In the genomic region with DNA sequence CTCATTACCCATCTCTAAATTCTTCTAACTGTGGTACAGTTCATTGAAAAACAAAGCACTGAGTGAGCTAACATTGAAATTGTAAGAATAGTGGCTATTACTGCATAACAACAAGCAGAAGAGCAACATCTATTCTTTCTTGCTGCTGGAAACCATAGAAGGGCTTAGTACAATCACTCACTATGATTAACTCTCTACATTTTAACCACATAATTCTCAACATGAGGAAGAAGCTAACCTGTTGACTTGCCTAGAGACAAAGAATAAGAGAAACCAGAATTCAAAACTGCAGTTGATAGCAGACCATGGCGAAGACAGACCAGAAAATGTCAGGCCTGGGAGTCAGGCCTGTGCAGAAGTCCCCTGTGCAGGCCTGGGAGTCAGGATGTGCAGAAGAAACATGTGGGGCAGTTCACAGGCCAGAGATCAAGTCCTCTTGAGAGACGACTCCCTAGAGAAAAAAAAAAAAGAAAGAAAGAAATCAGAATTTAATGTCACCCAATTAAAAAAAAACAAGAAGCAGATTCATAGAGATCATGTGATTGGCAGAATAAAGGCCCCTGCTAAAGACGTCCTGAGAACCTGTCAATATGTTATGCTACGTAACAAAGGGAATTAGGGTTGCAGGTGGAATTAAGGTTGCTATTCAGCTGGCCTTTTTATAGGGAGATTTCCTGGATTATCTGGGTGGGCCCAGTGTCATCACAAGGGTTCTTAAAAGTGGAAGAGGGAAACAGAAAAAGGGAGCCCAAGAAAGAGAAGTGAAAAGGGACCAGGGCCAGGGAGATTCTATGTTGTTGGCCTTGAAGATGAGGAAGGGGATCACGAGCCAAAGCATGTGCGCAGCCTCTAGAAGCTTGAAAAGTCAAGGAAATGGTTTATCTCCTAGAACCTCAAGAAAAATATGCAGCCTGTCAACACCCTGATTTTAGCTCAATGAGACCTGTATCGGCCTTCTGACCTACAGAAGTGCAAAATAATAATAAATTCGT, we compare ENCODE assay signal across 17 cellular contexts.
DNase-seq lines count a peak whose midpoint lies in the region; ATAC-seq, FAIRE-seq and TF ChIP-seq lines count a peak whose summit lies in the region.
"Had no signal": no experiment of that assay in that cellular context is flagged by ENCODE, and none has a peak within 500 bp of the region (broad histone marks: within the 10 kb centered on the region; RNA-seq: fewer than 3 reads in every experiment).

No MANE protein-coding gene starts in this region.

- TF ChIP-seq POLR2A in right lobe of liver (IDR thresholded peaks at IDR 0.05) (no peak), HepG2 (IDR thresholded peaks at IDR 0.05; ENCODE audit: insufficient read depth in 1 of 2, low read depth in 2 of 2, low read length in 2 of 2) (no peak)

- BruUV-seq in HepG2 (replicated peaks; lab: Mats Ljungman, UMichigan): no TSS peak

- CTCF ChIA-PET in HepG2 (lab: Yijun Ruan, JAX; ENCODE audit: low intra/inter-chr PET ratio, low total read pairs): no interaction called here
- CTCF ChIA-PET in activated CD4-positive, alpha-beta memory T cell treated with anti-CD3 and anti-CD28 coated beads for 36 hours (lab: Charles Lee): interaction anchor here (0.7 to 1.2 kb wide), 4 partner anchors 24 to 66 kb away, joined by 3 to 5 read pairs (median 4); no protein-coding TSS in a partner anchor

- H3F3A ChIP-seq in GM23338 (replicated peaks; ENCODE audit: low read depth): no peaks in the 10 kb centered on the region

- peaks cover 7% of the 10 kb centered on the region for H3K36me3 Mint-ChIP-seq in activated CD4-positive, alpha-beta memory T cell treated with anti-CD3 and anti-CD28 coated beads for 36 hours
- H3K36me3 Mint-ChIP-seq in dendritic cell treated with granulocyte-macrophage colony-stimulating factor and Interleukin-4, amounts not matched to agents 40 ng/mL and 50 ng/mL, for 4 days (ENCODE audit: low read depth): no peaks in the 10 kb centered on the region
- no peaks in the 10 kb centered on the region for H3K36me3 Mint-ChIP-seq in GM23338 (ENCODE audit: low read depth)
- H3K36me3 Mint-ChIP-seq: immature natural killer cell had no signal

- H3K9me3 ChIP-seq in right lobe of liver: no peaks in the 10 kb centered on the region
- H3K9me3 ChIP-seq in HepG2 (ENCODE audit: low read length): peaks cover 48% of the 10 kb centered on the region
- H3K9me3 ChIP-seq: heart right ventricle, vagina had no signal

- no peaks in the 10 kb centered on the region for H3K9me3 Mint-ChIP-seq in activated CD4-positive, alpha-beta memory T cell treated with anti-CD3 and anti-CD28 coated beads for 36 hours
- no peaks in the 10 kb centered on the region for H3K9me3 Mint-ChIP-seq in dendritic cell treated with granulocyte-macrophage colony-stimulating factor and Interleukin-4, amounts not matched to agents 40 ng/mL and 50 ng/mL, for 4 days
- no peaks in the 10 kb centered on the region for H3K9me3 Mint-ChIP-seq in GM23338
- H3K9me3 Mint-ChIP-seq: endodermal cell; immature natural killer cell; T-helper 1 cell treated with Interleukin-12 subunit alpha and Interleukin-12 subunit beta and Interleukin-4 antibody, amounts not matched to agents 30 μg/mL and 1 μg/mL, for 36 hours had no signal

- in situ Hi-C loops in HepG2 (cut with HindIII; ENCODE audit: extremely low pct_ligation_motif_present, low pct_unique_long_range_greater_than_20kb): no loop called here

- H3K9me2 ChIP-seq in GM23338 (ENCODE audit: insufficient read depth): no peaks in the 10 kb centered on the region

- DNase-seq in right lobe of liver (peak; percentile 23 to 57 (median 45)), HepG2 (ENCODE audit: low spot score) (no peak), GM23338 (ENCODE audit: low spot score) (no peak), frontal cortex (ENCODE audit: low spot score in 2 of 2) (no peak)
- DNase-seq in activated CD4-positive, alpha-beta memory T cell treated with anti-CD3 and anti-CD28 coated beads for 36 hours: peak; percentile 29
- DNase-seq: endodermal cell, HCEC 1CT, heart right ventricle, immature natural killer cell, NCI-H2029 treated with DMSO at 0.1 percent for 48 hours, NCI-H510A, SHP77 treated with DMSO at 0.1 percent for 48 hours had no signal

- intact Hi-C loops in right lobe of liver (cut with DNase I) (no loop called here), HepG2 (cut with micrococcal nuclease; ENCODE audit: unreplicated experiment) (no loop called here)
- intact Hi-C loops in activated CD4-positive, alpha-beta memory T cell treated with anti-CD3 and anti-CD28 coated beads for 36 hours (cut with micrococcal nuclease): loop anchor here (1.0 to 10.0 kb wide), 2 partner anchors 91 to 222 kb away; a partner anchor contains a TSS
- intact Hi-C loops in dendritic cell treated with granulocyte-macrophage colony-stimulating factor and Interleukin-4, amounts not matched to agents 40 ng/mL and 50 ng/mL, for 4 days (cut with micrococcal nuclease): no loop called here

- H3K9ac ChIP-seq in HepG2 (ENCODE audit: insufficient read depth, low read depth, low read length): no peak overlapping the region

- H4K20me1 ChIP-seq in HepG2 (ENCODE audit: insufficient read depth, low read length) (no peaks in the 10 kb centered on the region), GM23338 (replicated peaks; ENCODE audit: insufficient read depth) (no peaks in the 10 kb centered on the region)

- no peaks in the 10 kb centered on the region for H3K4me1 ChIP-seq in right lobe of liver
- H3K4me1 ChIP-seq in HepG2 (ENCODE audit: insufficient read depth, low read length): no peaks in the 10 kb centered on the region
- 0 out of 2 replicates have a peak, but pooled peaks cover 3% of the 10 kb centered on the region for H3K4me1 ChIP-seq in GM23338 (ENCODE audit: insufficient read depth)
- H3K4me1 ChIP-seq: heart right ventricle, vagina had no signal

- peak overlapping the region; percentile 89 for H3K27ac Mint-ChIP-seq in activated CD4-positive, alpha-beta memory T cell treated with anti-CD3 and anti-CD28 coated beads for 36 hours
- H3K27ac Mint-ChIP-seq in dendritic cell treated with granulocyte-macrophage colony-stimulating factor and Interleukin-4, amounts not matched to agents 40 ng/mL and 50 ng/mL, for 4 days: peak overlapping the region; percentile 46
- H3K27ac Mint-ChIP-seq in GM23338: no peak overlapping the region
- H3K27ac Mint-ChIP-seq: endodermal cell; immature natural killer cell; T-helper 1 cell treated with Interleukin-12 subunit alpha and Interleukin-12 subunit beta and Interleukin-4 antibody, amounts not matched to agents 30 μg/mL and 1 μg/mL, for 36 hours had no signal

- H3K27me3 ChIP-seq in right lobe of liver: no peaks in the 10 kb centered on the region
- no peaks in the 10 kb centered on the region for H3K27me3 ChIP-seq in HepG2 (ENCODE audit: control insufficient read depth in 1 of 2, insufficient read depth in 2 of 2, low read length in 2 of 2)
- no peaks in the 10 kb centered on the region for H3K27me3 ChIP-seq in GM23338 (ENCODE audit: insufficient read depth)
- H3K27me3 ChIP-seq: heart right ventricle, vagina had no signal

- 52% methylated on average over 8 of the region's 8 CpGs for WGBS in right lobe of liver (ENCODE audit: insufficient coverage, low coverage, low lambda C conversion rate, missing lambda C conversion rate)
- WGBS in HepG2 (ENCODE audit: low lambda C conversion rate): 30% methylated on average over 8 of the region's 8 CpGs

- H3K27ac ChIP-seq in right lobe of liver: no peak overlapping the region
- no peak overlapping the region for H3K27ac ChIP-seq in HepG2 (ENCODE audit: extremely low read length, insufficient read depth, low read length)
- H3K27ac ChIP-seq in GM23338 (ENCODE audit: low read depth): no peak overlapping the region
- H3K27ac ChIP-seq: vagina had no signal

- TF ChIP-seq RAD21 in HepG2 (CRISPR knock-in tag; IDR thresholded peaks at IDR 0.05): no peak

- POLR2A ChIA-PET in HepG2 (lab: Yijun Ruan, JAX): no interaction called here
- POLR2A ChIA-PET in activated CD4-positive, alpha-beta memory T cell treated with anti-CD3 and anti-CD28 coated beads for 36 hours (lab: Charles Lee): interaction anchor here (0.6 to 5.2 kb wide), 11 partner anchors 10 to 66 kb away, joined by 3 to 182 read pairs (median 4); no protein-coding TSS in a partner anchor

- H3K4me3 ChIP-seq in right lobe of liver: no peak overlapping the region
- no peak overlapping the region for H3K4me3 ChIP-seq in HepG2 (replicated peaks in 1 of 3; ENCODE audit: insufficient read depth in 1 of 3, low read depth in 2 of 3, low read length in 3 of 3)
- H3K4me3 ChIP-seq in GM23338: no peak overlapping the region
- H3K4me3 ChIP-seq: heart right ventricle, K562, vagina had no signal

- H3K4me1 Mint-ChIP-seq in activated CD4-positive, alpha-beta memory T cell treated with anti-CD3 and anti-CD28 coated beads for 36 hours (ENCODE audit: low read depth): peaks cover 63% of the 10 kb centered on the region
- peaks cover 18% of the 10 kb centered on the region for H3K4me1 Mint-ChIP-seq in dendritic cell treated with granulocyte-macrophage colony-stimulating factor and Interleukin-4, amounts not matched to agents 40 ng/mL and 50 ng/mL, for 4 days (ENCODE audit: low read depth)
- peaks cover 8% of the 10 kb centered on the region; the same call in 1 of the 3 replicates for H3K4me1 Mint-ChIP-seq in GM23338
- H3K4me1 Mint-ChIP-seq: endodermal cell, immature natural killer cell had no signal

- FAIRE-seq in HepG2 (lab: Jason Lieb, UNC): no peak
- FAIRE-seq in frontal cortex (lab: Jason Lieb, UNC): no peak
- FAIRE-seq: K562 had no signal

- ATAC-seq in right lobe of liver (peak; percentile 20 to 57 (median 36)), HepG2 (no peak), GM23338 (no peak), esophagus mucosa (no peak)
- ATAC-seq: K562 had no signal

- no peak for TF ChIP-seq EP300 in HepG2 (IDR thresholded peaks at IDR 0.05; ENCODE audit: low read depth in 2 of 2, low read length in 2 of 2)
- TF ChIP-seq EP300 in HepG2 (CRISPR knock-in tag; IDR thresholded peaks at IDR 0.05; ENCODE audit: borderline replicate concordance): no peak

- TF ChIP-seq CTCF in right lobe of liver (IDR thresholded peaks at IDR 0.05): no peak
- no peak for TF ChIP-seq CTCF in HepG2 (CRISPR knock-in tag; IDR thresholded peaks at IDR 0.05)
- TF ChIP-seq CTCF in GM23338 (conservative IDR thresholded peaks at IDR 0.05; ENCODE audit: low read depth in 2 of 2): no peak

- no peak overlapping the region for H3K4me2 ChIP-seq in HepG2 (ENCODE audit: low read depth, low read length)
- H3K4me2 ChIP-seq in GM23338: no peak overlapping the region

- H2AFZ ChIP-seq in HepG2 (ENCODE audit: low read length) (no peak overlapping the region), GM23338 (no peak overlapping the region)

- H3K27me3 Mint-ChIP-seq in activated CD4-positive, alpha-beta memory T cell treated with anti-CD3 and anti-CD28 coated beads for 36 hours: no peaks in the 10 kb centered on the region
- H3K27me3 Mint-ChIP-seq in dendritic cell treated with granulocyte-macrophage colony-stimulating factor and Interleukin-4, amounts not matched to agents 40 ng/mL and 50 ng/mL, for 4 days: no peaks in the 10 kb centered on the region
- H3K27me3 Mint-ChIP-seq in GM23338 (ENCODE audit: insufficient read depth, low read depth, poor library complexity): no peaks in the 10 kb centered on the region

- H3K36me3 ChIP-seq in right lobe of liver (no peaks in the 10 kb centered on the region), HepG2 (replicated peaks in 1 of 2; ENCODE audit: control insufficient read depth in 1 of 2, insufficient read depth in 2 of 2, low read length in 2 of 2) (no peaks in the 10 kb centered on the region), GM23338 (ENCODE audit: insufficient read depth) (no peaks in the 10 kb centered on the region)
- H3K36me3 ChIP-seq: heart right ventricle, vagina had no signal

- peak overlapping the region; percentile 67 for H3K4me3 Mint-ChIP-seq in activated CD4-positive, alpha-beta memory T cell treated with anti-CD3 and anti-CD28 coated beads for 36 hours
- no peak overlapping the region for H3K4me3 Mint-ChIP-seq in dendritic cell treated with granulocyte-macrophage colony-stimulating factor and Interleukin-4, amounts not matched to agents 40 ng/mL and 50 ng/mL, for 4 days
- H3K4me3 Mint-ChIP-seq in GM23338: no peak overlapping the region
- H3K4me3 Mint-ChIP-seq: endodermal cell; immature natural killer cell; T-helper 1 cell treated with Interleukin-12 subunit alpha and Interleukin-12 subunit beta and Interleukin-4 antibody, amounts not matched to agents 30 μg/mL and 1 μg/mL, for 36 hours had no signal

- H3K79me2 ChIP-seq in HepG2 (ENCODE audit: insufficient read depth, low read length) (no peaks in the 10 kb centered on the region), GM23338 (replicated peaks; ENCODE audit: insufficient read depth) (no peaks in the 10 kb centered on the region)

Comparison
In these comparisons a context has a peak if more than half of its experiments do, and no peak if none do; other contexts are left out.
1. ATAC-seq: peak in right lobe of liver (4 of 4); none in HepG2 (single experiment), GM23338 (single experiment) and esophagus mucosa (single experiment).
2. DNase-seq: peak in right lobe of liver (3 of 3) and activated CD4-positive, alpha-beta memory T cell treated with anti-CD3 and anti-CD28 coated beads for 36 hours (single experiment); none in HepG2 (single experiment), GM23338 (single experiment) and frontal cortex (0 of 2).